In the genomic region with DNA sequence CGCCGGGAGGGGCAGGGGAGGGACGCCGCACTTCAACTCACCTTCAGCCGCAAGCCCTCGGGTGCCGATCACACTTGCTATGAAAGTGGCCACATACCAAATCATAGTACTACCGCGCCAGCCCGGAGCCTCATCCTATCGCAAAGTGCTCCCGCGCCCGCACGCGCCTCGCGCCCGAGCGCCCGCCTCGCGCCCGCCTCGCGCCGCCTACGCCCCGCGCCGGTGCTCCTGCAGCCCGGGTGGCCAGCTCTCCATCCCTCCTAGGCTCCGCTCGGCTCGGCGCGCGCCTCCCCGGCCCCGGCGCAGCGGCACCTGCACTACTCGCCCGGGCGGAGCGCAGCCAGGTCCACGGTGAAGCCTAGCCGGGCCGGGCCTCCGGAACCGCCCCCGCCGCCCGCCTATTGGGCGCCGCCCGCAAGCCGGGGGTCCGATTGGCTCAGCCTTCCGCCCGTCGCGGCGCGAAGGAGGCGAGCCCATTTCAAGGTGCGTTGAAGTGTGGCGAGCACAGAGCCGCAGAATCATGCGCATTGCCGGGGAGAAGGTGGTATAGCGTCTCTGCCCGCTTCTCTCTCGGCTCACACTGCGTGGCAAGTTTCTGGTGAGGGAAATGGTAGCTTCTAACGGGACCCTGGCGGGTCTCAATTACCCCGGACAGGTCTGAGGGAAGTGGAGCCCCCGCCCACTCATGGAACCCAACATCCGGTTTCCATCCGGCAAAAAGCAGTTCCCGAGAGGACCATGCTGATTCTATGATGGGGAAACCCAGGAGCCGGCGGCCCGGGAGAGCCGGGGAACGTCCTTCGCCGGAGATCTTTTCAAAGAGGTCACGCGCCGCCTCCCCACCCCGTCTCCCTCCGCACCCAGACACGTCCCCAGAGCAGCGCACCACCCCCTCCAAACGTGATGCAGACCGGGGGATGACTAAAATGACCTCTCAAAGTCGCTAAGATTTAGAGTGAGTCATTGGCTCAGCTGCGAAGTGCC, we compare ENCODE assay signal across 8 cellular contexts. TPM values are rescaled to one million over a fixed set of nuclear protein-coding genes. Genes with fewer than 3 reads are reported as not detected.
DNase-seq lines count a peak whose midpoint lies in the region; ATAC-seq and TF ChIP-seq lines count a peak whose summit lies in the region.

A gene with protein sequence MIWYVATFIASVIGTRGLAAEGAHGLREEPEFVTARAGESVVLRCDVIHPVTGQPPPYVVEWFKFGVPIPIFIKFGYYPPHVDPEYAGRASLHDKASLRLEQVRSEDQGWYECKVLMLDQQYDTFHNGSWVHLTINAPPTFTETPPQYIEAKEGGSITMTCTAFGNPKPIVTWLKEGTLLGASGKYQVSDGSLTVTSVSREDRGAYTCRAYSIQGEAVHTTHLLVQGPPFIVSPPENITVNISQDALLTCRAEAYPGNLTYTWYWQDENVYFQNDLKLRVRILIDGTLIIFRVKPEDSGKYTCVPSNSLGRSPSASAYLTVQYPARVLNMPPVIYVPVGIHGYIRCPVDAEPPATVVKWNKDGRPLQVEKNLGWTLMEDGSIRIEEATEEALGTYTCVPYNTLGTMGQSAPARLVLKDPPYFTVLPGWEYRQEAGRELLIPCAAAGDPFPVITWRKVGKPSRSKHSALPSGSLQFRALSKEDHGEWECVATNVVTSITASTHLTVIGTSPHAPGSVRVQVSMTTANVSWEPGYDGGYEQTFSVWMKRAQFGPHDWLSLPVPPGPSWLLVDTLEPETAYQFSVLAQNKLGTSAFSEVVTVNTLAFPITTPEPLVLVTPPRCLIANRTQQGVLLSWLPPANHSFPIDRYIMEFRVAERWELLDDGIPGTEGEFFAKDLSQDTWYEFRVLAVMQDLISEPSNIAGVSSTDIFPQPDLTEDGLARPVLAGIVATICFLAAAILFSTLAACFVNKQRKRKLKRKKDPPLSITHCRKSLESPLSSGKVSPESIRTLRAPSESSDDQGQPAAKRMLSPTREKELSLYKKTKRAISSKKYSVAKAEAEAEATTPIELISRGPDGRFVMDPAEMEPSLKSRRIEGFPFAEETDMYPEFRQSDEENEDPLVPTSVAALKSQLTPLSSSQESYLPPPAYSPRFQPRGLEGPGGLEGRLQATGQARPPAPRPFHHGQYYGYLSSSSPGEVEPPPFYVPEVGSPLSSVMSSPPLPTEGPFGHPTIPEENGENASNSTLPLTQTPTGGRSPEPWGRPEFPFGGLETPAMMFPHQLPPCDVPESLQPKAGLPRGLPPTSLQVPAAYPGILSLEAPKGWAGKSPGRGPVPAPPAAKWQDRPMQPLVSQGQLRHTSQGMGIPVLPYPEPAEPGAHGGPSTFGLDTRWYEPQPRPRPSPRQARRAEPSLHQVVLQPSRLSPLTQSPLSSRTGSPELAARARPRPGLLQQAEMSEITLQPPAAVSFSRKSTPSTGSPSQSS (N-terminal part only) (minus strand): TSS at position 319 of the 984 bp plus-strand sequence. CDS start 214 bp downstream, at position 105.

- BruUV-seq in Panc1 (replicated peaks; lab: Mats Ljungman, UMichigan): no TSS peak

- CTCF ChIA-PET in Panc1 (lab: Charles Lee): interaction anchor here (0.6 kb wide), 1 partner anchor 93 kb away, joined by 3 read pairs; no protein-coding TSS in a partner anchor

- H3K36me3 Mint-ChIP-seq in CD14-positive monocyte: no peaks in the 10 kb centered on the region

- intact Hi-C loops in CD14-positive monocyte (cut with micrococcal nuclease): no loop called here
- intact Hi-C loops in Panc1 (cut with micrococcal nuclease; ENCODE audit: unreplicated experiment): loop anchor here (10.0 kb wide), 1 partner anchor 62 kb away; no protein-coding TSS in a partner anchor

- H3K4me1 Mint-ChIP-seq in CD14-positive monocyte: peaks cover 5% of the 10 kb centered on the region

- H3K27ac ChIP-seq in Panc1 (ENCODE audit: low read length) (peak within 1 kb of the TSS; percentile 75), foreskin keratinocyte (no peak within 1 kb of the TSS)

- H3K9me3 ChIP-seq in Panc1 (ENCODE audit: control insufficient read depth, insufficient read depth, low read depth, low read length): no peaks in the 10 kb centered on the region
- no peaks in the 10 kb centered on the region for H3K9me3 ChIP-seq in neuron (ENCODE audit: low read length)

- TF ChIP-seq CTCF in CD14-positive monocyte (IDR thresholded peaks at IDR 0.05): no peak
- no peak for TF ChIP-seq CTCF in Panc1 (IDR thresholded peaks at IDR 0.05)
- no peak for TF ChIP-seq CTCF in foreskin keratinocyte (conservative IDR thresholded peaks at IDR 0.05)

- H3K4me3 Mint-ChIP-seq in CD14-positive monocyte: peak within 1 kb of the TSS; percentile 56 to 85

- in situ Hi-C loops in Panc1 (cut with HindIII; ENCODE audit: low pct_unique_long_range_greater_than_20kb, low sequenced_read_pairs): no loop called here

- peaks cover 50 to 63% (median 57%) of the 10 kb centered on the region in 3 donors for H3K27me3 Mint-ChIP-seq in CD14-positive monocyte (ENCODE audit: low read depth in 3 of 3)

- ATAC-seq in GM19397 (IDR thresholded peaks at IDR 0.05; ENCODE audit: unreplicated experiment) (peak; percentile 99), HG03558 (IDR thresholded peaks at IDR 0.05; ENCODE audit: extremely low read depth, unreplicated experiment) (peak; percentile 92), Panc1 (peak; percentile 98), foreskin keratinocyte (peak; percentile 97)

- DNase-seq in CD14-positive monocyte (ENCODE audit: low spot score) (no peak), Panc1 (ENCODE audit: low read depth, low spot score) (peak; percentile 17), foreskin keratinocyte (peak; percentile 29 to 44), stromal cell of bone marrow (ENCODE audit: low read depth) (peak; percentile 23)
- peak; percentile 84 for DNase-seq in activated gamma-delta T cell treated with anti-CD3 and anti-CD28 coated beads, Interleukin-2, amount 50 U/mL, for 16 hours (ENCODE audit: low read depth)

- H3K4me3 ChIP-seq in Panc1 (ENCODE audit: low read depth in 2 of 2, low read length in 2 of 2) (peak within 1 kb of the TSS; percentile 71 to 97), neuron (ENCODE audit: low read length) (peak within 1 kb of the TSS; percentile 76)

- no peaks in the 10 kb centered on the region; the same call in 1 of the 2 replicates for H3K36me3 ChIP-seq in Panc1 (ENCODE audit: control insufficient read depth, insufficient read depth, low read length)
- H3K36me3 ChIP-seq in neuron (ENCODE audit: insufficient read depth, low read length): no peaks in the 10 kb centered on the region

- POLR2A ChIA-PET in Panc1 (lab: Charles Lee): no interaction called here

- H2AFZ ChIP-seq in neuron (ENCODE audit: low read depth, low read length): peak within 1 kb of the TSS; percentile 50

- peaks cover 0 to 10% (median 4%) of the 10 kb centered on the region in 7 donors for H3K9me3 Mint-ChIP-seq in CD14-positive monocyte

- H3K4me1 ChIP-seq in Panc1 (ENCODE audit: control insufficient read depth, insufficient read depth, low read length) (peaks cover 4% of the 10 kb centered on the region; the same call in 1 of the 2 replicates), foreskin keratinocyte (no peaks in the 10 kb centered on the region), neuron (ENCODE audit: insufficient read depth, low read length) (peaks cover 27% of the 10 kb centered on the region)

- H3K27ac Mint-ChIP-seq in CD14-positive monocyte: no peak within 1 kb of the TSS

- H3K27me3 ChIP-seq in Panc1 (ENCODE audit: control insufficient read depth, insufficient read depth, low read length) (peaks cover 11% of the 10 kb centered on the region), foreskin keratinocyte (peaks cover 56% of the 10 kb centered on the region), neuron (ENCODE audit: insufficient read depth, low read length) (peaks cover 22% of the 10 kb centered on the region)

RNA-seq across cellular contexts. Expression of the gene that starts here (rescaled TPM):
- not detected for polyA plus RNA-seq in CD14-positive monocyte
- total RNA-seq in Panc1 (2021; ENCODE audit: unreplicated experiment): 2.2 TPM
- 3.4 TPM for polyA plus RNA-seq in Panc1 (2012; ENCODE audit: insufficient read length)
- total RNA-seq in foreskin keratinocyte: 0.35 and 1.6 TPM in 2 replicates
- polyA plus RNA-seq in foreskin keratinocyte: 0.29 and 0.73 TPM in 2 replicates
